In the genomic region with DNA sequence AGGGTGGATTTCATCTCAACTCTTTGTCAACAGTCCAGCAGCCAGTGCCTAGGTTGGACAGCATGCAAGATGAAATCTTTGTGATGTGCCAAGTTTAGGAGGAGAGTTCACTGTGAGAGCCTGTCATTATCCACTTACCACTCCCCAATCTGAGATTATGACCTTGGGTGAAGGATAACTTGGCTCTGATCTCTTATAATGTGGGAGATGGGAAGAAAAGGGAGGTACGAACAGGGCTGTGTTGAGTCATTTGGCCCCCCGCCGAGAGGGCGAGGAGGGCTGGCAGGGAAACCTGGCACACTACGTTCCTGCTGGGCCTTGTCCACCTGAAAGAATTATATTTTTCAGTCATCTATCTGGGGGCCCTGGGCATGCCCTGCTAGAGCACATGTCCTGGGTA, we compare ENCODE assay signal across 13 cellular contexts. TPM values are rescaled to one million over a fixed set of nuclear protein-coding genes. Genes with fewer than 3 reads are reported as not detected.
A peak's percentile ranks its signal among the peaks of the same experiment; 100 is the strongest.
DNase-seq lines count a peak whose midpoint lies in the region; TF ChIP-seq lines count a peak whose summit lies in the region.
"Had no signal": no experiment of that assay in that cellular context is flagged by ENCODE, and none has a peak within 500 bp of the region (broad histone marks: within the 10 kb centered on the region; RNA-seq: fewer than 3 reads in every experiment).

No MANE protein-coding gene starts in this region.

- H3K36me3 Mint-ChIP-seq in CD14-positive monocyte, result no peaks in the 10 kb centered on the region

- intact Hi-C loops in ascending aorta (cut with DNase I) (loop anchor here (5.0 kb wide), 1 partner anchor 36 kb away; no protein-coding TSS in a partner anchor), CD14-positive monocyte (cut with micrococcal nuclease) (no loop called here)

- H3K27me3 ChIP-seq in fibroblast of lung (ENCODE audit: control insufficient read depth, insufficient read depth, low read length) (no peaks in the 10 kb centered on the region), muscle layer of colon (ENCODE audit: control insufficient read depth in 1 of 2, insufficient read depth in 2 of 2, low read length in 2 of 2) (no peaks in the 10 kb centered on the region), ascending aorta (no peaks in the 10 kb centered on the region), SJCRH30 (no peaks in the 10 kb centered on the region)
- H3K27me3 ChIP-seq: SJSA1 had no signal

- H3K79me2 ChIP-seq in fibroblast of lung (ENCODE audit: control insufficient read depth, insufficient read depth, low read length), result peaks cover 35% of the 10 kb centered on the region

- no peaks in the 10 kb centered on the region for H4K20me1 ChIP-seq in fibroblast of lung (ENCODE audit: control insufficient read depth, extremely low read depth, insufficient read depth, low read length)

- H3K27ac Mint-ChIP-seq in CD14-positive monocyte, result no peak overlapping the region
- H3K27ac Mint-ChIP-seq: activated T-cell treated with anti-CD3 and anti-CD28 coated beads, Interleukin-2, amount 50 U/mL, for 72 hours had no signal

- TF ChIP-seq CTCF in fibroblast of lung (conservative IDR thresholded peaks at IDR 0.05 in 1 of 2, IDR thresholded peaks at IDR 0.05 in 1 of 2; ENCODE audit: low read depth in 1 of 2, low read length in 2 of 2) (no peak), ascending aorta (IDR thresholded peaks at IDR 0.05) (no peak), CD14-positive monocyte (IDR thresholded peaks at IDR 0.05) (no peak)

- H2AFZ ChIP-seq in fibroblast of lung (ENCODE audit: low read length), result no peak overlapping the region

- H3K4me1 ChIP-seq in fibroblast of lung (ENCODE audit: control insufficient read depth, extremely low read depth, insufficient read depth, low read length) (peaks cover 46% of the 10 kb centered on the region), muscle layer of colon (ENCODE audit: insufficient read depth, low read length) (peaks cover 71% of the 10 kb centered on the region), ascending aorta (peaks cover 4 to 20% of the 10 kb centered on the region in 2 donors), SJCRH30 (peaks cover 70% of the 10 kb centered on the region)

- no peak overlapping the region for H3K4me3 Mint-ChIP-seq in CD14-positive monocyte
- H3K4me3 Mint-ChIP-seq: activated T-cell treated with anti-CD3 and anti-CD28 coated beads, Interleukin-2, amount 50 U/mL, for 72 hours had no signal

- no peaks in the 10 kb centered on the region for H3K4me1 Mint-ChIP-seq in CD14-positive monocyte

- H3K9me3 ChIP-seq in fibroblast of lung (ENCODE audit: control insufficient read depth, insufficient read depth, low read depth, low read length), result no peaks in the 10 kb centered on the region
- H3K9me3 ChIP-seq in muscle layer of colon (ENCODE audit: low read length), result no peaks in the 10 kb centered on the region
- H3K9me3 ChIP-seq in ascending aorta, result no peaks in the 10 kb centered on the region
- no peaks in the 10 kb centered on the region for H3K9me3 ChIP-seq in SJCRH30 (replicated peaks)
- H3K9me3 ChIP-seq: SJSA1 had no signal

- H3K4me3 ChIP-seq in fibroblast of lung (replicated peaks in 1 of 4; ENCODE audit: control extremely low read depth in 1 of 4, insufficient read depth in 1 of 4, low read depth in 3 of 4, low read length in 4 of 4) (no peak overlapping the region), muscle layer of colon (ENCODE audit: low read depth in 1 of 2, low read length in 2 of 2) (no peak overlapping the region), ascending aorta (no peak overlapping the region), SJCRH30 (no peak overlapping the region)
- H3K4me3 ChIP-seq: SJSA1 had no signal

- no peaks in the 10 kb centered on the region for H3K9me3 Mint-ChIP-seq in CD14-positive monocyte
- H3K9me3 Mint-ChIP-seq: activated T-cell treated with anti-CD3 and anti-CD28 coated beads, Interleukin-2, amount 50 U/mL, for 72 hours had no signal

- peak overlapping the region; percentile 8 for H3K27ac ChIP-seq in fibroblast of lung (ENCODE audit: insufficient read depth, low read length)
- peak overlapping the region; percentile 64 for H3K27ac ChIP-seq in muscle layer of colon (ENCODE audit: low read depth, low read length)
- H3K27ac ChIP-seq in ascending aorta, result no peak overlapping the region
- no peak overlapping the region for H3K27ac ChIP-seq in SJCRH30
- H3K27ac ChIP-seq: SJSA1, WERI-Rb-1 had no signal

- H3K9ac ChIP-seq in fibroblast of lung (ENCODE audit: insufficient read depth, low read length), result no peak overlapping the region
- H3K9ac ChIP-seq in muscle layer of colon (ENCODE audit: low read length), result no peak overlapping the region

- H3K4me2 ChIP-seq in fibroblast of lung (ENCODE audit: extremely low read depth, insufficient read depth, low read length), result peak overlapping the region; percentile 18

- H3K27me3 Mint-ChIP-seq in CD14-positive monocyte (ENCODE audit: low read depth in 3 of 3), result peaks cover 0 to 2% (median 2%) of the 10 kb centered on the region in 3 donors

- DNase-seq in AG20443 (ENCODE audit: low spot score) (peak; percentile 16), NCI-H69 (lab: John Stamatoyannopoulos, UW) (peak; percentile 43), fibroblast of lung (ENCODE audit: low read depth in 2 of 2) (peak; percentile 53), ascending aorta (ENCODE audit: low spot score in 2 of 2) (no peak), CD14-positive monocyte (ENCODE audit: low spot score) (no peak), activated T-cell treated with anti-CD3 and anti-CD28 coated beads for 4 hours (no peak), SJCRH30 (no peak)
- DNase-seq: activated T-cell treated with anti-CD3 and anti-CD28 coated beads, Interleukin-2, amount 50 U/mL, for 72 hours; DND-41; NCI-H524 treated with DMSO at 0.1 percent for 48 hours; WERI-Rb-1 had no signal

- H3K36me3 ChIP-seq in fibroblast of lung (ENCODE audit: control insufficient read depth, insufficient read depth, low read length), result peaks cover 6% of the 10 kb centered on the region
- H3K36me3 ChIP-seq in muscle layer of colon (ENCODE audit: insufficient read depth, low read length), result peaks cover 23% of the 10 kb centered on the region
- H3K36me3 ChIP-seq in ascending aorta, result no peaks in the 10 kb centered on the region
- no peaks in the 10 kb centered on the region for H3K36me3 ChIP-seq in SJCRH30
- H3K36me3 ChIP-seq: SJSA1, WERI-Rb-1 had no signal

RNA-seq across cellular contexts. Expression of a gene that starts 35.8 kb away (rescaled TPM):
- 494 and 636 TPM in 2 replicates for total RNA-seq in fibroblast of lung
- 183 and 662 TPM in 2 replicates for polyA plus RNA-seq in fibroblast of lung
- polyA plus RNA-seq in fibroblast of lung (2012), result 153 and 500 TPM in 2 replicates
- 336 and 720 TPM in 2 replicates for polyA minus RNA-seq in fibroblast of lung (ENCODE audit: low replicate concordance)
- 49.0 TPM for total RNA-seq in ascending aorta
- not detected for polyA plus RNA-seq in CD14-positive monocyte
- 22.0 and 28.5 TPM in 2 replicates for total RNA-seq in SJCRH30 (2014; rRNA removed; shearing (Covaris generic))

Comparison
In these comparisons a context has a peak if more than half of its experiments do, and no peak if none do; other contexts are left out.
1. DNase-seq: peak in AG20443 (single experiment), NCI-H69 (single experiment) and fibroblast of lung (2 of 2); none in ascending aorta (0 of 2), CD14-positive monocyte (single experiment), activated T-cell treated with anti-CD3 and anti-CD28 coated beads for 4 hours (single experiment) and SJCRH30 (0 of 2).
2. H3K27ac ChIP-seq: peak in fibroblast of lung (single experiment) and muscle layer of colon (single experiment); none in ascending aorta (0 of 2) and SJCRH30 (single experiment).